8 cellular contexts compared by ENCODE assay signal in the genomic region with DNA sequence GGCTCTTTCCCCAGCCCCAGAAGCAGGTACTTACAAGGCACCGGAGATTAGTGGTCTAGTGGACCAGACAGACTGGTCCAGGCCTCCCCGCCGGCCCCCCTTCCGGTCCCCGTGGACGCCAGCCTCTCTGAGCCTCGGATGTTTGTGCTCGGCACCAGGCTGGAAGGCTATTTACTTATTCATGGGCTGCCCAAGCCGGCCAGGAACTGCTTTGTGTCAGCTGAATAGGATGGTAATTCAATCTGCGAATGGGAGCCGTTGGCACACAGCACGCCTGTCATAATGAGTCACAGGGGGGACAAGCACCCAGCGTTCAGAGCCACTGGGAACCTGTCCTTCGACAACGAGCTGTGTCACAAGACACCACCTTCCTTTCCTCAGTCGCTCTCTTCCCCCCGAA.
DNase-seq lines count a peak whose midpoint lies in the region; ATAC-seq, FAIRE-seq and TF ChIP-seq lines count a peak whose summit lies in the region.

No MANE protein-coding gene starts in this region.

- peak; percentile 71 for DNase-seq in NCI-H1417 treated with DMSO at 0.1 percent for 48 hours (lab: John Stamatoyannopoulos, UW)
- DNase-seq in RKO (ENCODE audit: low spot score): peak; percentile 37
- DNase-seq in suprapubic skin (ENCODE audit: low spot score in 2 of 2): peak; percentile 30 to 77
- no peak for DNase-seq in endothelial cell (ENCODE audit: low spot score)
- DNase-seq in OCI-LY7 (ENCODE audit: low spot score): no peak

- POLR2A ChIA-PET in OCI-LY7 (lab: Charles Lee): no interaction called here

- peak; percentile 97 for FAIRE-seq in islet of Langerhans (lab: Jason Lieb, UNC)

- H3K27ac ChIP-seq in suprapubic skin (no peak overlapping the region), OCI-LY7 (ENCODE audit: low read depth, low read length, poor library complexity, severe bottlenecking) (no peak overlapping the region)

- H4K20me1 ChIP-seq in OCI-LY7 (ENCODE audit: insufficient read depth, low read length): no peaks in the 10 kb centered on the region

- no peak overlapping the region for H3K4me3 ChIP-seq in suprapubic skin
- no peak overlapping the region for H3K4me3 ChIP-seq in OCI-LY7 (ENCODE audit: low read depth, low read length, poor library complexity, severe bottlenecking)

- H3K4me2 ChIP-seq in OCI-LY7 (ENCODE audit: low read length): no peak overlapping the region

- intact Hi-C loops in OCI-LY7 (cut with micrococcal nuclease; ENCODE audit: unreplicated experiment): no loop called here

- H3K9me3 Mint-ChIP-seq in endothelial cell (ENCODE audit: unreplicated experiment): peaks cover 4% of the 10 kb centered on the region

- 52% methylated on average over 7 of the region's 17 CpGs for WGBS in suprapubic skin

- BruUV-seq in OCI-LY7 (replicated peaks; lab: Mats Ljungman, UMichigan): no TSS peak

- H3K27me3 ChIP-seq in suprapubic skin: no peaks in the 10 kb centered on the region

- TF ChIP-seq EP300 in suprapubic skin (IDR thresholded peaks at IDR 0.05): no peak

- no peaks in the 10 kb centered on the region for H3K4me1 ChIP-seq in suprapubic skin
- H3K4me1 ChIP-seq in OCI-LY7 (ENCODE audit: insufficient read depth, low read length, poor library complexity, severe bottlenecking): no peaks in the 10 kb centered on the region

- peaks cover 3% of the 10 kb centered on the region for H3K4me1 Mint-ChIP-seq in endothelial cell (ENCODE audit: unreplicated experiment)

- no peak for ATAC-seq in GM21447 (IDR thresholded peaks at IDR 0.05; ENCODE audit: unreplicated experiment)
- no peak for ATAC-seq in GM21515 (IDR thresholded peaks at IDR 0.05; ENCODE audit: unreplicated experiment)

- H3K9me2 ChIP-seq in OCI-LY7 (ENCODE audit: insufficient read depth, low read length): no peaks in the 10 kb centered on the region

- no peak for TF ChIP-seq POLR2A in suprapubic skin (IDR thresholded peaks at IDR 0.05)

- no peak overlapping the region for H3K27ac Mint-ChIP-seq in endothelial cell (ENCODE audit: unreplicated experiment)

- peaks cover 4% of the 10 kb centered on the region for H3K27me3 Mint-ChIP-seq in endothelial cell (ENCODE audit: unreplicated experiment)

- CTCF ChIA-PET in OCI-LY7 (lab: Charles Lee; ENCODE audit: unreplicated experiment): no interaction called here

- H2AFZ ChIP-seq in OCI-LY7 (ENCODE audit: low read length): no peak overlapping the region

- H3K9me3 ChIP-seq in suprapubic skin: no peaks in the 10 kb centered on the region
- no peaks in the 10 kb centered on the region for H3K9me3 ChIP-seq in OCI-LY7 (ENCODE audit: low read length)

- H3K36me3 Mint-ChIP-seq in endothelial cell (ENCODE audit: low read depth, unreplicated experiment): no peaks in the 10 kb centered on the region

- no peaks in the 10 kb centered on the region for H3K79me2 ChIP-seq in OCI-LY7 (ENCODE audit: insufficient read depth, low read depth, low read length)

- no peak overlapping the region for H3K4me3 Mint-ChIP-seq in endothelial cell (ENCODE audit: unreplicated experiment)

- H3K36me3 ChIP-seq in suprapubic skin: no peaks in the 10 kb centered on the region
- H3K36me3 ChIP-seq in OCI-LY7 (ENCODE audit: insufficient read depth, low read length): no peaks in the 10 kb centered on the region

- no peak for TF ChIP-seq CTCF in suprapubic skin (IDR thresholded peaks at IDR 0.05)
- TF ChIP-seq CTCF in endothelial cell (IDR thresholded peaks at IDR 0.05; ENCODE audit: unreplicated experiment): no peak
- TF ChIP-seq CTCF in OCI-LY7 (conservative IDR thresholded peaks at IDR 0.05; ENCODE audit: low read length): no peak

Comparison
In these comparisons a context has a peak if more than half of its experiments do, and no peak if none do; other contexts are left out.
1. DNase-seq: peak in NCI-H1417 treated with DMSO at 0.1 percent for 48 hours (single experiment), RKO (single experiment) and suprapubic skin (2 of 2); none in endothelial cell (single experiment) and OCI-LY7 (single experiment).